Comparison of ENCODE assay signal across 21 cellular contexts in the genomic region with DNA sequence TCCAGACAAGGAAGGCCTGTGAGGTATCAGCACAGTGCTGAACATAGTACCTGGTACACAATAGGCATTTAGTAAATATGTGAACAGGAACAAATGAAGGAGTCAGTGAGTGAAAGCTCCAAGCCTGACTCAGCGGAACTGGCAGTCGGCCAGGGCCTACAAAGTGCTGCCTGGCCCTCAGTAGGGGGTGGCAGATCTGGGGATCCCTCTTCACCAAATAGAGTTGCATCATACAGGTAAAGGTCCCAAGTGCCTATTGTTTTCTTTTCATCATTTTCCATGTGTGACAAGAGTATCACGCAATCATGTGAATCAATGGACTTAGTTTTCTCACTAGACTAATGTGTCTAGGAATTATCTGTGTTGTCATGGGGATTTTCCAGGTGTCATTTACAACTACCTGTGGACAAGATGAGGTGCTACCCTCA. TPM values are rescaled to one million over a fixed set of nuclear protein-coding genes. Genes with fewer than 3 reads are reported as not detected.
A peak's percentile ranks its signal among the peaks of the same experiment; 100 is the strongest.
DNase-seq lines count a peak whose midpoint lies in the region; ATAC-seq and TF ChIP-seq lines count a peak whose summit lies in the region.
"Had no signal": no experiment of that assay in that cellular context is flagged by ENCODE, and none has a peak within 500 bp of the region (broad histone marks: within the 10 kb centered on the region; RNA-seq: fewer than 3 reads in every experiment).

No MANE protein-coding gene starts in this region.

- intact Hi-C loops in activated CD4-positive, alpha-beta T cell treated with anti-CD3 and anti-CD28 coated beads for 36 hours (cut with DNase I, micrococcal nuclease) = no loop called here
- intact Hi-C loops in transverse colon (cut with DNase I; ENCODE audit: low total_unique reads) = no loop called here

- no peak overlapping the region for H3K4me3 Mint-ChIP-seq in activated CD4-positive, alpha-beta T cell treated with anti-CD3 and anti-CD28 coated beads for 36 hours

- CTCF ChIA-PET in activated CD4-positive, alpha-beta T cell treated with anti-CD3 and anti-CD28 coated beads for 36 hours (lab: Charles Lee) = interaction anchor here (0.6 kb wide), 2 partner anchors 380 to 647 kb away, joined by 3 read pairs; no protein-coding TSS in a partner anchor

- TF ChIP-seq POLR2A in transverse colon (IDR thresholded peaks at IDR 0.05) = no peak

- WGBS in transverse colon (ENCODE audit: low coverage in 1 of 2), 2 donors = 73% methylated on average over 3 of the region's 3 CpGs; no CpG with 5 or more reads in 1 of the 2 donors

- no peak overlapping the region for H3K4me3 ChIP-seq in transverse colon
- H3K4me3 ChIP-seq: coronary artery, SK-N-MC, skin epidermis, tibial artery had no signal

- H3K27me3 ChIP-seq in transverse colon = no peaks in the 10 kb centered on the region

- H3K27ac ChIP-seq in transverse colon = no peak overlapping the region
- H3K27ac ChIP-seq: coronary artery, SK-N-MC, skin epidermis, tibial artery had no signal

- no peak overlapping the region for H3K27ac Mint-ChIP-seq in activated CD4-positive, alpha-beta T cell treated with anti-CD3 and anti-CD28 coated beads for 36 hours

- no peak for ATAC-seq in activated CD4-positive, alpha-beta T cell treated with anti-CD3 and anti-CD28 coated beads for 36 hours
- no peak for ATAC-seq in GM21381 (IDR thresholded peaks at IDR 0.05; ENCODE audit: unreplicated experiment)

- H3K9me3 ChIP-seq in transverse colon = no peaks in the 10 kb centered on the region
- H3K9me3 ChIP-seq: tibial artery had no signal

- H3K36me3 Mint-ChIP-seq in activated CD4-positive, alpha-beta T cell treated with anti-CD3 and anti-CD28 coated beads for 36 hours (ENCODE audit: low read depth) = no peaks in the 10 kb centered on the region

- H3K9me3 Mint-ChIP-seq in activated CD4-positive, alpha-beta T cell treated with anti-CD3 and anti-CD28 coated beads for 36 hours (ENCODE audit: low read depth) = no peaks in the 10 kb centered on the region

- peaks cover 0 to 7% (median 0%) of the 10 kb centered on the region in 4 donors for H3K4me1 ChIP-seq in transverse colon
- H3K4me1 ChIP-seq: tibial artery had no signal

- TF ChIP-seq CTCF in transverse colon (IDR thresholded peaks at IDR 0.05) = no peak

- peaks cover 11% of the 10 kb centered on the region for H3K27me3 Mint-ChIP-seq in activated CD4-positive, alpha-beta T cell treated with anti-CD3 and anti-CD28 coated beads for 36 hours

- POLR2A ChIA-PET in activated CD4-positive, alpha-beta T cell treated with anti-CD3 and anti-CD28 coated beads for 36 hours (lab: Charles Lee) = no interaction called here

- peak; percentile 32 for DNase-seq in activated CD4-positive, alpha-beta T cell treated with anti-CD3 and anti-CD28 coated beads for 36 hours
- no peak for DNase-seq in activated CD4-positive, alpha-beta T cell treated with anti-CD3 and anti-CD28 coated beads for 4 hours
- DNase-seq in RPMI7951 (ENCODE audit: low read depth) (peak; percentile 9), iris pigment epithelial cell (ENCODE audit: low read depth) (peak; percentile 12), transverse colon (peak; percentile 48), UCSD-AML1 (lab: John Stamatoyannopoulos, UW; ENCODE audit: unreplicated experiment) (no peak), NCI-H2227 treated with DMSO at 0.1 percent for 48 hours (lab: John Stamatoyannopoulos, UW) (no peak)
- DNase-seq: activated CD8-positive, alpha-beta memory T cell treated with anti-CD3 and anti-CD28 coated beads for 24 hours; anterior cingulate cortex; IMR-90; islet precursor cell; NCI-H1092 treated with DMSO at 0.1 percent for 48 hours; tibial artery had no signal

- no peak for TF ChIP-seq EP300 in transverse colon (IDR thresholded peaks at IDR 0.05; ENCODE audit: low read depth)

- no peaks in the 10 kb centered on the region for H3K36me3 ChIP-seq in transverse colon
- H3K36me3 ChIP-seq: tibial artery had no signal

- peaks cover 8% of the 10 kb centered on the region for H3K4me1 Mint-ChIP-seq in activated CD4-positive, alpha-beta T cell treated with anti-CD3 and anti-CD28 coated beads for 36 hours

- in situ Hi-C loops in transverse colon (cut with MboI; ENCODE audit: low pct_ligation_motif_present in 1 of 4, low pct_unique_long_range_greater_than_20kb in 1 of 4, low sequenced_read_pairs in 3 of 4) = no loop called here

RNA-seq across cellular contexts. Expression of gene CYP2B6, which starts 9.2 kb away (rescaled TPM):
- not detected for total RNA-seq in activated CD4-positive, alpha-beta T cell treated with anti-CD3 and anti-CD28 coated beads for 36 hours
- total RNA-seq in RPMI7951 (2014; rRNA removed; shearing (Covaris generic)) = not detected in 2 replicates
- 1 to 10 TPM; 1.4 to 9.7 (median 5.5) TPM for total RNA-seq in transverse colon
- total RNA-seq: endothelial cell of umbilical vein, G401, glomerular endothelial cell, IMR-90, omental fat pad had no signal

Comparison
In these comparisons a context has a peak if more than half of its experiments do, and no peak if none do; other contexts are left out.
1. DNase-seq: peak in activated CD4-positive, alpha-beta T cell treated with anti-CD3 and anti-CD28 coated beads for 36 hours (single experiment), RPMI7951 (single experiment), iris pigment epithelial cell (single experiment) and transverse colon (single experiment); none in activated CD4-positive, alpha-beta T cell treated with anti-CD3 and anti-CD28 coated beads for 4 hours (0 of 2), UCSD-AML1 (single experiment) and NCI-H2227 treated with DMSO at 0.1 percent for 48 hours (single experiment).